Comparison of ENCODE assay signal across 8 cellular contexts in genomic region chr10:59808896-59809643, GRCh38. TPM values are rescaled to one million over a fixed set of nuclear protein-coding genes. Genes with fewer than 3 reads are reported as not detected.
DNase-seq lines count a peak whose midpoint lies in the region; ATAC-seq, FAIRE-seq and TF ChIP-seq lines count a peak whose summit lies in the region.

No MANE protein-coding gene starts in this region.

- H3K4me1 ChIP-seq in HepG2 (ENCODE audit: insufficient read depth, low read length) = no peaks in the 10 kb centered on the region

- FAIRE-seq in GM12892 (lab: Jason Lieb, UNC) (peak; percentile 91), HepG2 (lab: Jason Lieb, UNC) (peak; percentile 80)

- no peak overlapping the region for H3K4me2 ChIP-seq in HepG2 (ENCODE audit: low read depth, low read length)

- CTCF ChIA-PET in HepG2 (lab: Yijun Ruan, JAX; ENCODE audit: low intra/inter-chr PET ratio, low total read pairs) = interaction anchor here (1.0 to 3.3 kb wide), 3 partner anchors 180 to 187 kb away, joined by 3 to 35 read pairs (median 9); no protein-coding TSS in a partner anchor

- in situ Hi-C loops in HepG2 (cut with HindIII; ENCODE audit: extremely low pct_ligation_motif_present, low pct_unique_long_range_greater_than_20kb) = loop anchor here (5.0 to 25.0 kb wide), 2 partner anchors 182 to 1022 kb away; no protein-coding TSS in a partner anchor

- H2AFZ ChIP-seq in HepG2 (ENCODE audit: low read length) = no peak overlapping the region

- TF ChIP-seq CTCF in 22Rv1 (IDR thresholded peaks at IDR 0.05) (peak; percentile 91), WERI-Rb-1 (IDR thresholded peaks at IDR 0.05; ENCODE audit: low read depth, low read length) (peak; percentile 96), cardiac fibroblast (IDR thresholded peaks at IDR 0.05; ENCODE audit: low read depth, low read length) (peak; percentile 81), HepG2 (CRISPR knock-in tag; IDR thresholded peaks at IDR 0.05) (peak; percentile 90)

- ATAC-seq in HG02840 (IDR thresholded peaks at IDR 0.05; ENCODE audit: low FRiP score, unreplicated experiment) (peak; percentile 79), HepG2 (peak; percentile 98)

- H3K36me3 ChIP-seq in WERI-Rb-1 = peaks cover 83% of the 10 kb centered on the region
- H3K36me3 ChIP-seq in HepG2 (replicated peaks in 1 of 2; ENCODE audit: control insufficient read depth in 1 of 2, insufficient read depth in 2 of 2, low read length in 2 of 2) = peaks cover 22 to 72% of the 10 kb centered on the region in 2 experiments

- H3K4me3 ChIP-seq in WERI-Rb-1 (ENCODE audit: low read depth, low read length) = no peak overlapping the region
- H3K4me3 ChIP-seq in cardiac fibroblast (replicated peaks in 1 of 2; ENCODE audit: low read depth in 2 of 2, low read length in 2 of 2) = no peak overlapping the region
- H3K4me3 ChIP-seq in HepG2 (replicated peaks in 1 of 3; ENCODE audit: insufficient read depth in 1 of 3, low read depth in 2 of 3, low read length in 3 of 3) = no peak overlapping the region

- no peaks in the 10 kb centered on the region for H4K20me1 ChIP-seq in HepG2 (ENCODE audit: insufficient read depth, low read length)

- intact Hi-C loops in HepG2 (cut with micrococcal nuclease; ENCODE audit: unreplicated experiment) = loop anchor here (1.0 kb wide), 2 partner anchors 183 to 1027 kb away; no protein-coding TSS in a partner anchor

- no TSS peak for BruUV-seq in HepG2 (replicated peaks; lab: Mats Ljungman, UMichigan)

- peak; percentile 20 for DNase-seq in GM12892 (ENCODE audit: insufficient read length)
- DNase-seq in NCI-H1436 (lab: John Stamatoyannopoulos, UW) = peak; percentile 62
- peak; percentile 87 for DNase-seq in WERI-Rb-1
- DNase-seq in cardiac fibroblast (ENCODE audit: low read depth in 2 of 2) = peak; percentile 61 to 77
- peak; percentile 64 for DNase-seq in HepG2 (ENCODE audit: low spot score)
- peak; percentile 32 for DNase-seq in stimulated activated CD8-positive, alpha-beta memory T cell treated with anti-CD3 and anti-CD28 coated beads, Interleukin-12 subunit alpha, Interleukin-12 subunit beta, amount 100 ng/mL, for 24 hours (ENCODE audit: extremely low read depth)

- peaks cover 14% of the 10 kb centered on the region for H3K9me3 ChIP-seq in WERI-Rb-1 (ENCODE audit: severe bottlenecking)
- H3K9me3 ChIP-seq in HepG2 (ENCODE audit: low read length) = no peaks in the 10 kb centered on the region

- no peaks in the 10 kb centered on the region for H3K79me2 ChIP-seq in HepG2 (ENCODE audit: insufficient read depth, low read length)

- POLR2A ChIA-PET in HepG2 (lab: Yijun Ruan, JAX) = no interaction called here

- H3K9ac ChIP-seq in HepG2 (ENCODE audit: insufficient read depth, low read depth, low read length) = no peak overlapping the region

- TF ChIP-seq EP300 in HepG2 (IDR thresholded peaks at IDR 0.05; ENCODE audit: low read depth in 2 of 2, low read length in 2 of 2) = no peak
- no peak for TF ChIP-seq EP300 in HepG2 (CRISPR knock-in tag; IDR thresholded peaks at IDR 0.05; ENCODE audit: borderline replicate concordance)

- peak; percentile 67 for TF ChIP-seq RAD21 in HepG2 (CRISPR knock-in tag; IDR thresholded peaks at IDR 0.05)

- no peak for TF ChIP-seq POLR2A in GM12892 (IDR thresholded peaks at IDR 0.05; ENCODE audit: low read depth, low read length)
- TF ChIP-seq POLR2A in HepG2 (IDR thresholded peaks at IDR 0.05; ENCODE audit: insufficient read depth in 1 of 2, low read depth in 2 of 2, low read length in 2 of 2) = no peak

- WGBS in HepG2 (ENCODE audit: low lambda C conversion rate) = 77% methylated on average over 5 of the region's 5 CpGs

- H3K27ac ChIP-seq in 22Rv1 = no peak overlapping the region
- H3K27ac ChIP-seq in WERI-Rb-1 = no peak overlapping the region
- no peak overlapping the region for H3K27ac ChIP-seq in HepG2 (ENCODE audit: extremely low read length, insufficient read depth, low read length)

- no peaks in the 10 kb centered on the region for H3K27me3 ChIP-seq in WERI-Rb-1 (ENCODE audit: insufficient read depth, low read depth, severe bottlenecking)
- H3K27me3 ChIP-seq in HepG2 (ENCODE audit: control insufficient read depth in 1 of 2, insufficient read depth in 2 of 2, low read length in 2 of 2) = no peaks in the 10 kb centered on the region

TF ChIP-seq in HepG2, 621 proteins besides CTCF, POLR2A, EP300 and RAD21:
- TF ChIP-seq DNMT3B (CRISPR knock-in tag; conservative IDR thresholded peaks at IDR 0.05) (no peak), SP2 (CRISPR knock-in tag; IDR thresholded peaks at IDR 0.05) (no peak), KLF9 (CRISPR knock-in tag; IDR thresholded peaks at IDR 0.05; ENCODE audit: low read depth) (no peak), MAFF (IDR thresholded peaks at IDR 0.05; ENCODE audit: low read depth, low read length) (peak; percentile 36; the same call in 1 of the 2 replicates), KAT7 (CRISPR knock-in tag; IDR thresholded peaks at IDR 0.05; ENCODE audit: borderline replicate concordance) (no peak), MAFK (conservative IDR thresholded peaks at IDR 0.05 in 1 of 2, IDR thresholded peaks at IDR 0.05 in 1 of 2; ENCODE audit: low read length in 2 of 2) (peak; percentile 46 to 67; a peak in 2 of 4 replicates), ZNF598 (CRISPR knock-in tag; IDR thresholded peaks at IDR 0.05; ENCODE audit: borderline replicate concordance) (no peak), FOSL2 (CRISPR knock-in tag; IDR thresholded peaks at IDR 0.05) (peak; percentile 58), SMC3 (IDR thresholded peaks at IDR 0.05; ENCODE audit: low read length) (peak; percentile 90), ZNF263 (CRISPR knock-in tag; IDR thresholded peaks at IDR 0.05) (0 out of 2 replicates have a peak, but pooled peaks have one; percentile 60), FOXJ3 (CRISPR knock-in tag; IDR thresholded peaks at IDR 0.05; ENCODE audit: borderline replicate concordance) (no peak), REXO4 (CRISPR knock-in tag; IDR thresholded peaks at IDR 0.05; ENCODE audit: borderline replicate concordance) (no peak), STAG1 (CRISPR knock-in tag; IDR thresholded peaks at IDR 0.05) (peak; percentile 88), ZNF781 (CRISPR knock-in tag; IDR thresholded peaks at IDR 0.05; ENCODE audit: borderline replicate concordance, not compliant biosample characterization) (no peak), BHLHE40 (IDR thresholded peaks at IDR 0.05; ENCODE audit: low read length) (peak; percentile 47; the same call in 1 of the 2 replicates), SRF (IDR thresholded peaks at IDR 0.05; ENCODE audit: low read depth, low read length) (no peak)

RNA-seq across cellular contexts. Expression of gene MRLN, which starts 55.8 kb away (rescaled TPM):
- polyA plus RNA-seq in GM12892 (2012; ENCODE audit: missing spikeins) = not detected
- not detected in 2 replicates for total RNA-seq in HepG2 (2016; rRNA removed; fragmentation: Illumina TruSeq; extraction: Trizol)
- total RNA-seq in HepG2 (2016; cell fraction: cytosol; rRNA removed; fragmentation: Illumina TruSeq; extraction: Trizol; ENCODE audit: low read depth) = not detected in 2 replicates
- total RNA-seq in HepG2 (2016; cell fraction: insoluble cytoplasmic fraction; rRNA removed; fragmentation: Illumina TruSeq; extraction: Trizol) = not detected in 2 replicates
- total RNA-seq in HepG2 (2016; cell fraction: membrane; rRNA removed; fragmentation: Illumina TruSeq; extraction: Trizol) = not detected in 2 replicates
- not detected in 2 replicates for total RNA-seq in HepG2 (2016; cell fraction: nucleus; rRNA removed; fragmentation: Illumina TruSeq; extraction: Trizol)
- polyA plus RNA-seq in HepG2 (2011; rRNA removed) = not detected in 2 replicates
- polyA plus RNA-seq in HepG2 (2011; cell fraction: cytosol; rRNA removed) = not detected in 2 replicates
- not detected in 2 replicates for polyA plus RNA-seq in HepG2 (2011; cell fraction: nucleus; rRNA removed)
- not detected in 2 replicates for polyA plus RNA-seq in HepG2 (2012)
- polyA plus RNA-seq in HepG2 (2016; cell fraction: cytosol; fragmentation: Illumina TruSeq; extraction: Trizol; ENCODE audit: low read depth) = not detected in 2 replicates
- polyA plus RNA-seq in HepG2 (2016; cell fraction: insoluble cytoplasmic fraction; fragmentation: Illumina TruSeq; extraction: Trizol; ENCODE audit: low read depth) = not detected in 2 replicates
- not detected in 2 replicates for polyA plus RNA-seq in HepG2 (2016; cell fraction: membrane; fragmentation: Illumina TruSeq; extraction: Trizol; ENCODE audit: low read depth)
- not detected in 2 replicates for polyA plus RNA-seq in HepG2 (2016; cell fraction: nucleus; fragmentation: Illumina TruSeq; extraction: Trizol; ENCODE audit: insufficient read depth, low read depth)
- polyA minus RNA-seq in HepG2 (2011; rRNA and poly(A)+ RNA removed; ENCODE audit: low replicate concordance) = not detected in 2 replicates
- not detected in 2 replicates for polyA minus RNA-seq in HepG2 (2011; cell fraction: cytosol; rRNA and poly(A)+ RNA removed)
- polyA minus RNA-seq in HepG2 (2011; cell fraction: nucleus; rRNA and poly(A)+ RNA removed) = not detected in 2 replicates

Comparison
In these comparisons a context has a peak if more than half of its experiments do, and no peak if none do; other contexts are left out.
1. DNase-seq: peak in every context shown above with its lines; median percentile 87 in WERI-Rb-1; 69 in cardiac fibroblast; 64 in HepG2; 62 in NCI-H1436; 32 in stimulated activated CD8-positive, alpha-beta memory T cell treated with anti-CD3 and anti-CD28 coated beads, Interleukin-12 subunit alpha, Interleukin-12 subunit beta, amount 100 ng/mL, for 24 hours; 20 in GM12892.